ENCODE assay signal across 8 cellular contexts in the genomic region with DNA sequence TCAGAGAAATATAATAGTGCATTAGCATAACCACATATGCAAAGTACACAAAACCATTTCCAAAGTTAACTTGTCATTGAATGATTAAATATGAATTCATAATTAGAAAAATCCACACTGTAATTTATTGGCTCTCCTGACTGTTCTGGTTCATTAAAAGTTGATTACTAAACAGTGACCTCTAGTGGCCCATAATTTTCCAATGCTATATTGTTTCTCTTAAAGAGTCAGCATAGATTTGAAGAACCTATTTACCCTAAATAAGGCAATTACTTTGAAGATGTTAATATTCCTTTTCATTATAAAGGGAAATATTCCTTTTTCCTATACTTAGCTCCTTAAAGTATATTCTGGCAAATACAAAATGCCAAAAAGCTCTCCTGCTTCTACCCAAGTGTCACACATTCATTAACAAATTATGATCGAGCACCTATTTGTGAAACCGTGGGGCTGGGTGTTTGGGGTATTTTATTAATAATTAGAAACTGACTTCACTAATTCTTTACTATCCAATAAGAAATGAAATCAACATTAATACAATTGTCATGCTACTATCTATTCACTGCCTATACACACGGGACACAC.
DNase-seq lines count a peak whose midpoint lies in the region; ATAC-seq and TF ChIP-seq lines count a peak whose summit lies in the region.

No MANE protein-coding gene starts in this region.

- H3K9me2 ChIP-seq in HCT116 (ENCODE audit: insufficient read depth) = no peaks in the 10 kb centered on the region

- RAD21 ChIA-PET in HCT116 (lab: Charles Lee; ENCODE audit: low non-redundant PET in 1 of 2, low total read pairs in 2 of 2, uncharacterized antibody in 2 of 2, unreplicated experiment in 2 of 2) = no interaction called here

- TF ChIP-seq RAD21 in HCT116 (IDR thresholded peaks at IDR 0.05; ENCODE audit: low read depth) = peak; percentile 70

- H3K4me2 ChIP-seq in HCT116 (ENCODE audit: low read length) = no peak overlapping the region

- no peaks in the 10 kb centered on the region for H3K79me2 ChIP-seq in HCT116 (ENCODE audit: insufficient read depth, low read length)

- no peak overlapping the region for H3K4me3 ChIP-seq in HCT116 (replicated peaks in 1 of 2; ENCODE audit: low read depth in 1 of 2, low read length in 2 of 2)
- H3K4me3 ChIP-seq in left lung = no peak overlapping the region

- TF ChIP-seq CTCF in AG09319 (IDR thresholded peaks at IDR 0.05; ENCODE audit: low read depth, low read length) (peak; percentile 37), HCT116 (IDR thresholded peaks at IDR 0.05 in 2 of 3, conservative IDR thresholded peaks at IDR 0.05 in 1 of 3; ENCODE audit: borderline replicate concordance in 1 of 3, insufficient read depth in 1 of 3, low read depth in 2 of 3, low read length in 2 of 3) (peak; percentile 37 to 75 (median 60); a peak in 4 of 6 replicates), left lung (IDR thresholded peaks at IDR 0.05) (peak; percentile 58 to 63)

- H3K9ac ChIP-seq in HCT116 (ENCODE audit: low read length) = no peak overlapping the region

- BruUV-seq in HCT116 (replicated peaks; lab: Mats Ljungman, UMichigan) = no TSS peak

- DNase-seq in AG09319 (ENCODE audit: extremely low read depth, low read depth) (no peak), HCT116 (ENCODE audit: low read depth, low spot score) (peak; percentile 29), NCI-H748 (lab: John Stamatoyannopoulos, UW; ENCODE audit: unreplicated experiment) (peak; percentile 50), left lung (no peak), NK-92 (lab: John Stamatoyannopoulos, UW; ENCODE audit: unreplicated experiment) (no peak)
- peak; percentile 8 for DNase-seq in central memory CD4-positive, alpha-beta T cell
- DNase-seq in activated naive CD4-positive, alpha-beta T cell treated with Interleukin-2 at 50 U/mL for 16 hours = no peak

- H3K36me3 ChIP-seq in HCT116 (ENCODE audit: control insufficient read depth in 1 of 2, insufficient read depth in 2 of 2, low read length in 2 of 2) (no peaks in the 10 kb centered on the region), left lung (no peaks in the 10 kb centered on the region)

- ATAC-seq in HCT116 (peak; percentile 64), left lung (peak; percentile 76), HG02571 (IDR thresholded peaks at IDR 0.05; ENCODE audit: unreplicated experiment) (no peak)

- TF ChIP-seq POLR2A in HCT116 (IDR thresholded peaks at IDR 0.05; ENCODE audit: borderline replicate concordance, extremely low read depth, insufficient read depth, insufficient read length) = no peak

- H3K27me3 ChIP-seq in HCT116 (ENCODE audit: insufficient read depth, low read length) = no peaks in the 10 kb centered on the region
- no peaks in the 10 kb centered on the region for H3K27me3 ChIP-seq in left lung

- intact Hi-C loops in HCT116 (cut with micrococcal nuclease) = loop anchor here (1.0 to 10.0 kb wide), 5 partner anchors 338 to 448 kb away; no protein-coding TSS in a partner anchor
- intact Hi-C loops in left lung (cut with DNase I) = loop anchor here in 1 of 2 donors (5.0 kb wide), 1 partner anchor 364 kb away; no protein-coding TSS in a partner anchor

- H2AFZ ChIP-seq in HCT116 (ENCODE audit: low read depth, low read length, poor library complexity, severe bottlenecking) = no peak overlapping the region

- H3K4me1 ChIP-seq in HCT116 (ENCODE audit: control insufficient read depth in 1 of 2, insufficient read depth in 2 of 2, low read length in 2 of 2) = no peaks in the 10 kb centered on the region
- no peaks in the 10 kb centered on the region for H3K4me1 ChIP-seq in left lung

- CTCF ChIA-PET in HCT116 (lab: Charles Lee) = no interaction called here

- H3K9me3 ChIP-seq in HCT116 (ENCODE audit: control insufficient read depth in 1 of 2, insufficient read depth in 1 of 2, low read depth in 1 of 2, low read length in 2 of 2) (no peaks in the 10 kb centered on the region), left lung (no peaks in the 10 kb centered on the region)

- no peaks in the 10 kb centered on the region for H4K20me1 ChIP-seq in HCT116 (ENCODE audit: insufficient read depth)

- POLR2A ChIA-PET in HCT116 (lab: Charles Lee) = no interaction called here

- H3K27ac ChIP-seq in HCT116 (ENCODE audit: low read depth, low read length) = no peak overlapping the region
- no peak overlapping the region for H3K27ac ChIP-seq in left lung

TF ChIP-seq in HCT116, 20 proteins besides CTCF, POLR2A, EP300 and RAD21:
- TF ChIP-seq ELF1 (IDR thresholded peaks at IDR 0.05; ENCODE audit: borderline replicate concordance, low read depth) = no peak
- no peak for TF ChIP-seq FOSL1 (IDR thresholded peaks at IDR 0.05; ENCODE audit: low read depth)
- TF ChIP-seq SP1 (IDR thresholded peaks at IDR 0.05; ENCODE audit: low read depth) = no peak
- TF ChIP-seq SIN3A (IDR thresholded peaks at IDR 0.05; ENCODE audit: low read depth) = no peak
- no peak for TF ChIP-seq POLR2AphosphoS5 (IDR thresholded peaks at IDR 0.05; ENCODE audit: low read depth, low read length)
- TF ChIP-seq TCF7L2 (IDR thresholded peaks at IDR 0.05; ENCODE audit: borderline replicate concordance, extremely low read depth, insufficient read depth, insufficient read length) = no peak
- no peak for TF ChIP-seq YY1 (IDR thresholded peaks at IDR 0.05; ENCODE audit: extremely low read depth, insufficient replicate concordance, low read depth, low read length)
- TF ChIP-seq SRF (IDR thresholded peaks at IDR 0.05; ENCODE audit: low read depth) = no peak
- TF ChIP-seq CEBPB (IDR thresholded peaks at IDR 0.05; ENCODE audit: low read depth) = no peak
- TF ChIP-seq EGR1 (IDR thresholded peaks at IDR 0.05; ENCODE audit: low read depth) = no peak
- TF ChIP-seq, protein P1, sequence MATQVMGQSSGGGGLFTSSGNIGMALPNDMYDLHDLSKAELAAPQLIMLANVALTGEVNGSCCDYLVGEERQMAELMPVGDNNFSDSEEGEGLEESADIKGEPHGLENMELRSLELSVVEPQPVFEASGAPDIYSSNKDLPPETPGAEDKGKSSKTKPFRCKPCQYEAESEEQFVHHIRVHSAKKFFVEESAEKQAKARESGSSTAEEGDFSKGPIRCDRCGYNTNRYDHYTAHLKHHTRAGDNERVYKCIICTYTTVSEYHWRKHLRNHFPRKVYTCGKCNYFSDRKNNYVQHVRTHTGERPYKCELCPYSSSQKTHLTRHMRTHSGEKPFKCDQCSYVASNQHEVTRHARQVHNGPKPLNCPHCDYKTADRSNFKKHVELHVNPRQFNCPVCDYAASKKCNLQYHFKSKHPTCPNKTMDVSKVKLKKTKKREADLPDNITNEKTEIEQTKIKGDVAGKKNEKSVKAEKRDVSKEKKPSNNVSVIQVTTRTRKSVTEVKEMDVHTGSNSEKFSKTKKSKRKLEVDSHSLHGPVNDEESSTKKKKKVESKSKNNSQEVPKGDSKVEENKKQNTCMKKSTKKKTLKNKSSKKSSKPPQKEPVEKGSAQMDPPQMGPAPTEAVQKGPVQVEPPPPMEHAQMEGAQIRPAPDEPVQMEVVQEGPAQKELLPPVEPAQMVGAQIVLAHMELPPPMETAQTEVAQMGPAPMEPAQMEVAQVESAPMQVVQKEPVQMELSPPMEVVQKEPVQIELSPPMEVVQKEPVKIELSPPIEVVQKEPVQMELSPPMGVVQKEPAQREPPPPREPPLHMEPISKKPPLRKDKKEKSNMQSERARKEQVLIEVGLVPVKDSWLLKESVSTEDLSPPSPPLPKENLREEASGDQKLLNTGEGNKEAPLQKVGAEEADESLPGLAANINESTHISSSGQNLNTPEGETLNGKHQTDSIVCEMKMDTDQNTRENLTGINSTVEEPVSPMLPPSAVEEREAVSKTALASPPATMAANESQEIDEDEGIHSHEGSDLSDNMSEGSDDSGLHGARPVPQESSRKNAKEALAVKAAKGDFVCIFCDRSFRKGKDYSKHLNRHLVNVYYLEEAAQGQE (IDR thresholded peaks at IDR 0.05; ENCODE audit: low read depth) = no peak
- TF ChIP-seq, protein P2, sequence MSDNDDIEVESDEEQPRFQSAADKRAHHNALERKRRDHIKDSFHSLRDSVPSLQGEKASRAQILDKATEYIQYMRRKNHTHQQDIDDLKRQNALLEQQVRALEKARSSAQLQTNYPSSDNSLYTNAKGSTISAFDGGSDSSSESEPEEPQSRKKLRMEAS (IDR thresholded peaks at IDR 0.05) = no peak
- TF ChIP-seq, protein P3, sequence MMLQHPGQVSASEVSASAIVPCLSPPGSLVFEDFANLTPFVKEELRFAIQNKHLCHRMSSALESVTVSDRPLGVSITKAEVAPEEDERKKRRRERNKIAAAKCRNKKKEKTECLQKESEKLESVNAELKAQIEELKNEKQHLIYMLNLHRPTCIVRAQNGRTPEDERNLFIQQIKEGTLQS (IDR thresholded peaks at IDR 0.05) = no peak
- TF ChIP-seq JUND (IDR thresholded peaks at IDR 0.05) = no peak
- TF ChIP-seq, protein P4, sequence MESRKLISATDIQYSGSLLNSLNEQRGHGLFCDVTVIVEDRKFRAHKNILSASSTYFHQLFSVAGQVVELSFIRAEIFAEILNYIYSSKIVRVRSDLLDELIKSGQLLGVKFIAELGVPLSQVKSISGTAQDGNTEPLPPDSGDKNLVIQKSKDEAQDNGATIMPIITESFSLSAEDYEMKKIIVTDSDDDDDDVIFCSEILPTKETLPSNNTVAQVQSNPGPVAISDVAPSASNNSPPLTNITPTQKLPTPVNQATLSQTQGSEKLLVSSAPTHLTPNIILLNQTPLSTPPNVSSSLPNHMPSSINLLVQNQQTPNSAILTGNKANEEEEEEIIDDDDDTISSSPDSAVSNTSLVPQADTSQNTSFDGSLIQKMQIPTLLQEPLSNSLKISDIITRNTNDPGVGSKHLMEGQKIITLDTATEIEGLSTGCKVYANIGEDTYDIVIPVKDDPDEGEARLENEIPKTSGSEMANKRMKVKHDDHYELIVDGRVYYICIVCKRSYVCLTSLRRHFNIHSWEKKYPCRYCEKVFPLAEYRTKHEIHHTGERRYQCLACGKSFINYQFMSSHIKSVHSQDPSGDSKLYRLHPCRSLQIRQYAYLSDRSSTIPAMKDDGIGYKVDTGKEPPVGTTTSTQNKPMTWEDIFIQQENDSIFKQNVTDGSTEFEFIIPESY (IDR thresholded peaks at IDR 0.05; ENCODE audit: extremely low read depth, insufficient replicate concordance, low read length) = no peak
- no peak for TF ChIP-seq EZH2 (IDR thresholded peaks at IDR 0.05)
- no peak for TF ChIP-seq ZFX (IDR thresholded peaks at IDR 0.05)
- no peak for TF ChIP-seq ZNF274 (IDR thresholded peaks at IDR 0.05; ENCODE audit: low read depth, low read length)
- no peak for TF ChIP-seq CBX3 (IDR thresholded peaks at IDR 0.05; ENCODE audit: low read depth)
- TF ChIP-seq EZH2phosphoT487 (IDR thresholded peaks at IDR 0.05; ENCODE audit: borderline replicate concordance) = no peak
TF ChIP-seq in HCT116: peak in this region for 0.

Comparison
In these comparisons a context has a peak if more than half of its experiments do, and no peak if none do; other contexts are left out.
1. DNase-seq: peak in HCT116 (single experiment), NCI-H748 (single experiment) and central memory CD4-positive, alpha-beta T cell (single experiment); none in AG09319 (single experiment), left lung (0 of 2), activated naive CD4-positive, alpha-beta T cell treated with Interleukin-2 at 50 U/mL for 16 hours (single experiment) and NK-92 (single experiment).
2. Peak in every context shown above with its lines, with median percentiles within 50 percentile points of each other: CTCF ChIP-seq.